2 cellular contexts compared by ENCODE assay signal in genomic region chr20:36604952-36605308, GRCh38.
TF ChIP-seq lines count a peak whose summit lies in the region.

No MANE protein-coding gene starts in this region.

TF ChIP-seq in GM12878, 131 proteins besides CTCF, POLR2A, EP300 and RAD21 (continued from another document):
- TF ChIP-seq MAX (IDR thresholded peaks at IDR 0.05; ENCODE audit: low read depth, low read length) (0 out of 2 replicates have a peak, but pooled peaks have one; percentile 25), FOXM1 (IDR thresholded peaks at IDR 0.05; ENCODE audit: low read depth, low read length) (peak; percentile 35; the same call in 1 of the 2 replicates), GABPA (IDR thresholded peaks at IDR 0.05; ENCODE audit: low read depth) (peak; percentile 41; the same call in 1 of the 2 replicates), PAX5 (IDR thresholded peaks at IDR 0.05; ENCODE audit: borderline replicate concordance, low read depth, low read length) (peak; percentile 71; the same call in 1 of the 2 replicates), NFIC (IDR thresholded peaks at IDR 0.05; ENCODE audit: low read depth, low read length) (peak; percentile 39; the same call in 1 of the 2 replicates), MLLT1 (IDR thresholded peaks at IDR 0.05) (peak; percentile 94; the same call in 1 of the 2 replicates), E2F4 (IDR thresholded peaks at IDR 0.05; ENCODE audit: low read depth, low read length) (peak; percentile 66)

TF ChIP-seq in HepG2, 621 proteins besides CTCF, POLR2A, EP300 and RAD21 (continued from another document and continues in another):
- no peak for TF ChIP-seq DBP (CRISPR knock-in tag; IDR thresholded peaks at IDR 0.05; ENCODE audit: not compliant biosample characterization)
- TF ChIP-seq DMTF1 (CRISPR knock-in tag; IDR thresholded peaks at IDR 0.05): 0 out of 2 replicates have a peak, but pooled peaks have one; percentile 58
- TF ChIP-seq ZNF121 (CRISPR knock-in tag; IDR thresholded peaks at IDR 0.05): no peak
- peak; percentile 74; the same call in 1 of the 2 replicates for TF ChIP-seq ZFP36L1 (CRISPR knock-in tag; IDR thresholded peaks at IDR 0.05)
- no peak for TF ChIP-seq SRSF4 (IDR thresholded peaks at IDR 0.05; ENCODE audit: low read depth, low read length, poor library complexity, severe bottlenecking)
- TF ChIP-seq ZNF333 (CRISPR knock-in tag; IDR thresholded peaks at IDR 0.05; ENCODE audit: borderline replicate concordance): no peak
- TF ChIP-seq XBP1 (CRISPR knock-in tag; IDR thresholded peaks at IDR 0.05): no peak
- no peak for TF ChIP-seq SPEN (CRISPR knock-in tag; IDR thresholded peaks at IDR 0.05; ENCODE audit: low read depth)
- TF ChIP-seq PRDM15 (CRISPR knock-in tag; IDR thresholded peaks at IDR 0.05): no peak
- no peak for TF ChIP-seq ZNF646 (CRISPR knock-in tag; IDR thresholded peaks at IDR 0.05)
- TF ChIP-seq RELA (CRISPR knock-in tag; IDR thresholded peaks at IDR 0.05): no peak
- TF ChIP-seq ZNF883 (CRISPR knock-in tag; IDR thresholded peaks at IDR 0.05; ENCODE audit: not compliant biosample characterization): no peak
- TF ChIP-seq CHD2 (IDR thresholded peaks at IDR 0.05; ENCODE audit: low read depth, low read length): no peak
- no peak for TF ChIP-seq ARID4A (CRISPR knock-in tag; IDR thresholded peaks at IDR 0.05; ENCODE audit: borderline replicate concordance)
- TF ChIP-seq GMEB1 (CRISPR knock-in tag; IDR thresholded peaks at IDR 0.05; ENCODE audit: borderline replicate concordance): no peak
- no peak for TF ChIP-seq BRCA1 (CRISPR knock-in tag; IDR thresholded peaks at IDR 0.05)
- 0 out of 2 replicates have a peak, but pooled peaks have one; percentile 5 for TF ChIP-seq ZNF839 (CRISPR knock-in tag; IDR thresholded peaks at IDR 0.05; ENCODE audit: borderline replicate concordance)
- TF ChIP-seq ARID5B (CRISPR knock-in tag; IDR thresholded peaks at IDR 0.05): no peak
- TF ChIP-seq SOX13 (IDR thresholded peaks at IDR 0.05): no peak
- TF ChIP-seq SOX13 (CRISPR knock-in tag; conservative IDR thresholded peaks at IDR 0.05 in 1 of 2, IDR thresholded peaks at IDR 0.05 in 1 of 2): peak in 1 of 2 experiments; percentile 93; a peak in 1 of 4 replicates
- 0 out of 2 replicates have a peak, but pooled peaks have one; percentile 37 for TF ChIP-seq ZNF720 (CRISPR knock-in tag; IDR thresholded peaks at IDR 0.05)
- TF ChIP-seq ZBTB26 (CRISPR knock-in tag; IDR thresholded peaks at IDR 0.05; ENCODE audit: borderline replicate concordance): no peak
